5 cellular contexts compared by ENCODE assay signal in the genomic region with DNA sequence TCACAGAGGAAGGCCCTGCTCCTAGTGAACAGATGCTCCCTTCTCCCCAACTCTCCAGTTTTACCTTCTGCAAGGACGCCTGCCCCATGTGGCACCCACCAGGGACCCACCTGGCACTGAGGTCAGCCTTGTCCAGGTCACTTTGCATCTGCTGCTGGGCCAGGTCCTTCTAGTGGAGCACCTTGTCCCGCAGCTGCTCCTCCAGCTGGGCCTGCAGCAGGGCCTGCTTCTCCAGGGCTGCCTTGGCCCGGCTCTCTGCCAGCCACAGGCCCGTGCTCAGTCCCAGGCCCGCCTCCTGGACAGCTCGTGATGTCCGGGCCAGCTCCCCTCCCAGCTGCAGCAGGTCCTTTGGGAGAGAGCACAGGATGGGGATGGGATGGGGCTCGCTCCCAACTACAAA. TPM values are rescaled to one million over a fixed set of nuclear protein-coding genes. Genes with fewer than 3 reads are reported as not detected.
"Had no signal": no experiment of that assay in that cellular context is flagged by ENCODE, and none has a peak within 500 bp of the region (broad histone marks: within the 10 kb centered on the region; RNA-seq: fewer than 3 reads in every experiment).

No MANE protein-coding gene starts in this region.

RNA-seq across cellular contexts. Expression of gene RNU1-1, which starts 27.8 kb away (rescaled TPM):
- total RNA-seq: M059J had no signal

RNA-seq across cellular contexts. Expression of gene SPATA21, which starts 49.1 kb away (rescaled TPM):
- total RNA-seq: PC-3, Peyer's patch, Right ventricle myocardium inferior, SJCRH30 had no signal
